8 cellular contexts compared by ENCODE assay signal in genomic region chr4:163548481-163549243, GRCh38. TPM values are rescaled to one million over a fixed set of nuclear protein-coding genes. Genes with fewer than 3 reads are reported as not detected.
DNase-seq lines count a peak whose midpoint lies in the region; ATAC-seq and TF ChIP-seq lines count a peak whose summit lies in the region.

No MANE protein-coding gene starts in this region.

- CTCF ChIA-PET in activated B cell treated with CpG ODN at 0.5 μM for 24 hours (lab: Charles Lee) = interaction anchor here (0.8 to 15.3 kb wide), 19 partner anchors 9 to 1185 kb away, joined by 3 to 767 read pairs (median 4); partner anchors contain the start of gene TMA16
- CTCF ChIA-PET in activated CD4-positive, alpha-beta memory T cell treated with anti-CD3 and anti-CD28 coated beads for 36 hours (lab: Charles Lee) = interaction anchor here (0.6 to 12.2 kb wide), 17 partner anchors 7 to 1549 kb away, joined by 3 to 133 read pairs (median 5); partner anchors contain the start of gene TMA16

- TF ChIP-seq CTCF in activated B cell treated with CpG ODN at 0.5 μM for 24 hours (IDR thresholded peaks at IDR 0.05) (no peak), retinal pigment epithelial cell (conservative IDR thresholded peaks at IDR 0.05; ENCODE audit: low read depth, low read length) (peak; percentile 71)

- DNase-seq in activated naive CD4-positive, alpha-beta T cell treated with Interleukin-2 at 50 U/mL for 16 hours = no peak
- DNase-seq in NCI-H2171 treated with DMSO at 0.1 percent for 48 hours (lab: John Stamatoyannopoulos, UW) = peak; percentile 28
- no peak for DNase-seq in activated B cell treated with CpG ODN at 0.5 μM for 24 hours
- peak; percentile 50 for DNase-seq in glomerular endothelial cell (ENCODE audit: extremely low read depth, low read depth, low spot score)
- no peak for DNase-seq in retinal pigment epithelial cell (ENCODE audit: low read depth)
- no peak for DNase-seq in activated CD4-positive, alpha-beta memory T cell treated with anti-CD3 and anti-CD28 coated beads for 36 hours

- no peak overlapping the region for H3K4me3 ChIP-seq in retinal pigment epithelial cell (ENCODE audit: low read length)

- peak overlapping the region; percentile 42 for H3K4me3 Mint-ChIP-seq in activated naive CD4-positive, alpha-beta T cell treated with anti-CD3 and anti-CD28 coated beads, Interleukin-2, amount 50 U/mL, for 24 hours
- H3K4me3 Mint-ChIP-seq in activated B cell treated with CpG ODN at 0.5 μM for 24 hours = no peak overlapping the region
- no peak overlapping the region for H3K4me3 Mint-ChIP-seq in activated CD4-positive, alpha-beta memory T cell treated with anti-CD3 and anti-CD28 coated beads for 36 hours

- H3K9me3 Mint-ChIP-seq in activated naive CD4-positive, alpha-beta T cell treated with anti-CD3 and anti-CD28 coated beads, Interleukin-2, amount 50 U/mL, for 24 hours = no peaks in the 10 kb centered on the region
- H3K9me3 Mint-ChIP-seq in activated B cell treated with CpG ODN at 0.5 μM for 24 hours = no peaks in the 10 kb centered on the region
- H3K9me3 Mint-ChIP-seq in activated CD4-positive, alpha-beta memory T cell treated with anti-CD3 and anti-CD28 coated beads for 36 hours = no peaks in the 10 kb centered on the region

- intact Hi-C loops in activated B cell treated with CpG ODN at 0.5 μM for 24 hours (cut with micrococcal nuclease) = loop anchor here (1.0 to 2.0 kb wide), 2 partner anchors 63 to 216 kb away; partner anchors contain the start of gene NPY1R
- intact Hi-C loops in activated CD4-positive, alpha-beta memory T cell treated with anti-CD3 and anti-CD28 coated beads for 36 hours (cut with micrococcal nuclease) = loop anchor here (1.0 to 10.0 kb wide), 6 partner anchors 64 to 1051 kb away; partner anchors contain the start of genes NAF1 and NPY1R

- ATAC-seq in HG02759 (IDR thresholded peaks at IDR 0.05; ENCODE audit: unreplicated experiment) (peak; percentile 28), activated B cell treated with CpG ODN at 0.5 μM for 24 hours (ENCODE audit: low read depth) (peak; percentile 32)

- H3K27ac Mint-ChIP-seq in activated naive CD4-positive, alpha-beta T cell treated with anti-CD3 and anti-CD28 coated beads, Interleukin-2, amount 50 U/mL, for 24 hours = no peak overlapping the region
- H3K27ac Mint-ChIP-seq in activated B cell treated with CpG ODN at 0.5 μM for 24 hours = peak overlapping the region; percentile 84
- no peak overlapping the region for H3K27ac Mint-ChIP-seq in activated CD4-positive, alpha-beta memory T cell treated with anti-CD3 and anti-CD28 coated beads for 36 hours

- H3K27me3 Mint-ChIP-seq in activated naive CD4-positive, alpha-beta T cell treated with anti-CD3 and anti-CD28 coated beads, Interleukin-2, amount 50 U/mL, for 24 hours = no peaks in the 10 kb centered on the region
- no peaks in the 10 kb centered on the region for H3K27me3 Mint-ChIP-seq in activated B cell treated with CpG ODN at 0.5 μM for 24 hours
- H3K27me3 Mint-ChIP-seq in activated CD4-positive, alpha-beta memory T cell treated with anti-CD3 and anti-CD28 coated beads for 36 hours = no peaks in the 10 kb centered on the region

- H3K4me1 Mint-ChIP-seq in activated naive CD4-positive, alpha-beta T cell treated with anti-CD3 and anti-CD28 coated beads, Interleukin-2, amount 50 U/mL, for 24 hours = peaks cover 18% of the 10 kb centered on the region
- peaks cover 54% of the 10 kb centered on the region for H3K4me1 Mint-ChIP-seq in activated B cell treated with CpG ODN at 0.5 μM for 24 hours
- H3K4me1 Mint-ChIP-seq in activated CD4-positive, alpha-beta memory T cell treated with anti-CD3 and anti-CD28 coated beads for 36 hours (ENCODE audit: low read depth) = peaks cover 9% of the 10 kb centered on the region

- POLR2A ChIA-PET in activated B cell treated with CpG ODN at 0.5 μM for 24 hours (lab: Charles Lee) = interaction anchor here (0.7 to 2.8 kb wide), 8 partner anchors 9 to 1050 kb away, joined by 3 to 51 read pairs (median 5); partner anchors contain the start of gene TMA16
- POLR2A ChIA-PET in activated CD4-positive, alpha-beta memory T cell treated with anti-CD3 and anti-CD28 coated beads for 36 hours (lab: Charles Lee) = interaction anchor here (1.3 kb wide), 1 partner anchor 54 kb away, joined by 3 read pairs; the partner anchor contains the start of gene TMA16

- H3K36me3 Mint-ChIP-seq in activated naive CD4-positive, alpha-beta T cell treated with anti-CD3 and anti-CD28 coated beads, Interleukin-2, amount 50 U/mL, for 24 hours = no peaks in the 10 kb centered on the region
- peaks cover 56% of the 10 kb centered on the region for H3K36me3 Mint-ChIP-seq in activated B cell treated with CpG ODN at 0.5 μM for 24 hours (ENCODE audit: low read depth)
- no peaks in the 10 kb centered on the region for H3K36me3 Mint-ChIP-seq in activated CD4-positive, alpha-beta memory T cell treated with anti-CD3 and anti-CD28 coated beads for 36 hours

RNA-seq across cellular contexts. Expression of gene TMA16, which starts 54.2 kb away (rescaled TPM):
- 52.5 and 54.1 TPM in 2 replicates for total RNA-seq in activated B cell treated with CpG ODN at 0.5 μM for 24 hours
- total RNA-seq in glomerular endothelial cell = 26.1 and 26.9 TPM in 2 replicates
- total RNA-seq in activated CD4-positive, alpha-beta memory T cell treated with anti-CD3 and anti-CD28 coated beads for 36 hours = 10 to 100 TPM; 46.0 to 52.0 TPM

Comparison
In these comparisons a context has a peak if more than half of its experiments do, and no peak if none do; other contexts are left out.
1. DNase-seq: peak in NCI-H2171 treated with DMSO at 0.1 percent for 48 hours (single experiment) and glomerular endothelial cell (single experiment); none in activated naive CD4-positive, alpha-beta T cell treated with Interleukin-2 at 50 U/mL for 16 hours (single experiment), activated B cell treated with CpG ODN at 0.5 μM for 24 hours (single experiment), retinal pigment epithelial cell (single experiment) and activated CD4-positive, alpha-beta memory T cell treated with anti-CD3 and anti-CD28 coated beads for 36 hours (single experiment).